ENCODE assay signal across 20 cellular contexts in the genomic region with DNA sequence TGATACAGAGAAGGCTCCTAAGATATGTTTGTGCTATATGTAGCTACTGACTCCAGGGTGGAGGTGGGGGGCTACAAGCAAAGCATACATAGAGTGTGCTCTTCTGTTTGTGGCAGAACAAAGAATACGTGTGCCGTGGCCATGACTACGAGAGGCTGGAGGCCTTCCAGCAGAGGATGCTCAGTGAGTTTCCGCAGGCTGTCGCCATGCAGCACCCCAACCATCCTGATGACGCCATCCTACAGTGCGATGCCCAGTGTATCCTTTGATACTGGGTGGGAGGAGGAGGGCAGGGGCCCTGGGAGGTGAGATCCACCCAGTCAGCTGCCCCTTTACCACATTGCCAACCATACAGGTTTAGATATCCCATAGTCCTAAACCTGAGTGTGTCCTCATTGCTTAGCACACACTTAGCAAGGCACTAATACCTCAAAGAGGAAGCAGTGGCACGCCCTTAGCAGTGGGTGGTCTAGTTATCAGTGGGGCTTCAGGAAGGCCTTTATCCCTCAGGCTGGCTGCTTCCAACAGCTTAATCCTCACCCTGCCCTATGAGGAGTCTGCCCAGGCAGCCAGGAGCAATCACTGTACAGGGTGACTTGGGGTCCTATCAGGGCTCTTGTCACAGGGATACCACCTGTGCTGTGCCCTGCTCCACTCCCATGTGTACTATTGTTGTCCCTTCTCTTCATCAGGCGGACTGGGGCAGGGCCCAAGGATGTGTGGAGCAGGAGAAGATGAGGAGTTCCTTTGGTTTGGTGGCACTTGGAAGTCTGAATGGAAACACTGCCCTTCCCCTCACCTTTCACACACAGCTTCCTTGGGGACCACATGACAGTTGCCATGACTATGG.
"Had no signal": no experiment of that assay in that cellular context is flagged by ENCODE, and none has a peak within 500 bp of the region (broad histone marks: within the 10 kb centered on the region; RNA-seq: fewer than 3 reads in every experiment).

No MANE protein-coding gene starts in this region.

- DNase-seq: activated CD4-positive, alpha-beta T cell treated with anti-CD3 and anti-CD28 coated beads, Interleukin-2, amount 10 ng/mL, durations not matched to agents 24 days and 14 days; activated CD8-positive, alpha-beta T cell treated with anti-CD3 and anti-CD28 coated beads for 36 hours; activated naive CD4-positive, alpha-beta T cell treated with anti-CD3 and anti-CD28 coated beads, Interleukin-2, amount 50 U/mL, for 16 hours; activated T-cell treated with anti-CD3 and anti-CD28 coated beads, Interleukin-2, amount 50 U/mL, for 4 hours; aorta; brain microvascular endothelial cell; cortex of kidney; heart right ventricle; immature natural killer cell; kidney glomerular epithelial cell; left ventricle myocardium inferior; mucosa of descending colon; naive B cell; right lobe of liver; stimulated activated CD4-positive, alpha-beta T cell treated with anti-CD3 and anti-CD28 coated beads, Interleukin-4, amount 100 ng/mL, for 1 hour; stimulated activated naive CD8-positive, alpha-beta T cell treated with anti-CD3 and anti-CD28 coated beads, Interleukin-15, amount 100 ng/mL, for 72 hours; testis had no signal

- H3K4me1 ChIP-seq: gastroesophageal sphincter, heart right ventricle, left ventricle myocardium inferior, right lobe of liver, testis had no signal

- H3K27ac ChIP-seq: brain microvascular endothelial cell, gastroesophageal sphincter, heart right ventricle, left ventricle myocardium inferior, ovary, right lobe of liver, testis had no signal

- ATAC-seq: activated CD8-positive, alpha-beta T cell treated with anti-CD3 and anti-CD28 coated beads for 36 hours; activated T-cell treated with anti-CD3 and anti-CD28 coated beads, Interleukin-2, amount 50 U/mL, for 4 hours; gastroesophageal sphincter; heart right ventricle; mucosa of descending colon; right lobe of liver; stimulated activated naive CD8-positive, alpha-beta T cell treated with anti-CD3 and anti-CD28 coated beads, Interleukin-15, amount 100 ng/mL, for 72 hours had no signal

- H3K27me3 ChIP-seq: brain microvascular endothelial cell, gastroesophageal sphincter, ovary, right lobe of liver, testis had no signal

- H3K4me3 ChIP-seq: gastroesophageal sphincter, heart right ventricle, left ventricle myocardium inferior, mucosa of descending colon, ovary, right lobe of liver, smooth muscle cell, testis had no signal

- H3K9me3 ChIP-seq: gastroesophageal sphincter, heart right ventricle, left ventricle myocardium inferior, mucosa of descending colon, ovary, right lobe of liver, testis had no signal

- H3K36me3 ChIP-seq: brain microvascular endothelial cell, ovary, right lobe of liver had no signal
